In the genomic region with DNA sequence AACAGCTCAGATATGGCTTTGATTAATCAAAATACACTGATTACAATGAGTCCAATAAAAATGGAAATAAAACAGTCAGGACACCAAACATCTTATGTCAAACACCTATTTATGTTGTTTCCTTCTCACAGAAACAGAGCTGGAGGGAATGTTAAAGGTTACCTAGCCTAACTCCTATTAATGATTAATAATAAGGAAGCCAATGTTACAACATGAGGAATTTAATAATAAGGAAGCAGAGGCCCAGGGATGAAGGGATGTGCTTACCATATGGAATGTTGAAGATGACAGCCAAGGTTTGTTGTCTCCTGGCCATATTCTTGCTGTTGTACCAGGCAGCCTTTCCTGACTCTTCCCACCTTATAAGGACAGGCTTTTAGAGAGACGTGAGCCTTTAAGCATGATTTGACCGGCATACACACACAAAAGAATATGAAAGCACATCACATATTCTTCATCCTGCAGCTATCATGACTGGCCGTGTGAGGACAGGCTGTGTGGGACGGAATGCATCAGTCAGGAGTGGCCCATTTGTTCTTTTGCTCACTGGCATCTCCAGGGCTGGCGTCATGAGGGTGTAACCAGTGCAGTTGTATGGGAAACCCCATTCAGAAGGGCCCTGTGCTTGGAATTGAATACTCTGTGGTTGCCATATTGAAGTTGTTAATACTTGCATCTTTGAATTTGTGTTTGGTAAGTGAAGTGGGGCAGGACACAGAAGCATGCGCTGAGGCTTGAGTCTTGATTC, we compare ENCODE assay signal across 1 cellular context.
TF ChIP-seq lines count a peak whose summit lies in the region.

No MANE protein-coding gene starts in this region.

TF ChIP-seq in SK-N-SH, 30 proteins besides CTCF, POLR2A, EP300 and RAD21:
- TF ChIP-seq POLR2AphosphoS5 (IDR thresholded peaks at IDR 0.05; ENCODE audit: low read depth, low read length) (no peak), NRF1 (IDR thresholded peaks at IDR 0.05; ENCODE audit: low read depth, low read length) (no peak), FOXM1 (IDR thresholded peaks at IDR 0.05; ENCODE audit: low read depth) (no peak), FOXJ3 (CRISPR knock-in tag; IDR thresholded peaks at IDR 0.05) (no peak), RCOR1 (IDR thresholded peaks at IDR 0.05; ENCODE audit: low read length) (no peak), GABPA (IDR thresholded peaks at IDR 0.05; ENCODE audit: low read depth) (no peak), TCF12 (IDR thresholded peaks at IDR 0.05) (no peak), MEF2A (IDR thresholded peaks at IDR 0.05; ENCODE audit: borderline replicate concordance, low read depth) (no peak), MAX (IDR thresholded peaks at IDR 0.05; ENCODE audit: low read depth) (no peak), SMC3 (IDR thresholded peaks at IDR 0.05; ENCODE audit: low read depth, low read length) (no peak), RFX5 (IDR thresholded peaks at IDR 0.05; ENCODE audit: low read length) (no peak), SIN3A (IDR thresholded peaks at IDR 0.05; ENCODE audit: borderline replicate concordance, low read depth, low read length) (no peak), MXI1 (IDR thresholded peaks at IDR 0.05; ENCODE audit: low read depth, low read length) (no peak)
- TF ChIP-seq, protein P1, sequence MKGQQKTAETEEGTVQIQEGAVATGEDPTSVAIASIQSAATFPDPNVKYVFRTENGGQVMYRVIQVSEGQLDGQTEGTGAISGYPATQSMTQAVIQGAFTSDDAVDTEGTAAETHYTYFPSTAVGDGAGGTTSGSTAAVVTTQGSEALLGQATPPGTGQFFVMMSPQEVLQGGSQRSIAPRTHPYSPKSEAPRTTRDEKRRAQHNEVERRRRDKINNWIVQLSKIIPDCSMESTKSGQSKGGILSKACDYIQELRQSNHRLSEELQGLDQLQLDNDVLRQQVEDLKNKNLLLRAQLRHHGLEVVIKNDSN (IDR thresholded peaks at IDR 0.05; ENCODE audit: borderline replicate concordance, low read depth): no peak
- TF ChIP-seq, protein P2, sequence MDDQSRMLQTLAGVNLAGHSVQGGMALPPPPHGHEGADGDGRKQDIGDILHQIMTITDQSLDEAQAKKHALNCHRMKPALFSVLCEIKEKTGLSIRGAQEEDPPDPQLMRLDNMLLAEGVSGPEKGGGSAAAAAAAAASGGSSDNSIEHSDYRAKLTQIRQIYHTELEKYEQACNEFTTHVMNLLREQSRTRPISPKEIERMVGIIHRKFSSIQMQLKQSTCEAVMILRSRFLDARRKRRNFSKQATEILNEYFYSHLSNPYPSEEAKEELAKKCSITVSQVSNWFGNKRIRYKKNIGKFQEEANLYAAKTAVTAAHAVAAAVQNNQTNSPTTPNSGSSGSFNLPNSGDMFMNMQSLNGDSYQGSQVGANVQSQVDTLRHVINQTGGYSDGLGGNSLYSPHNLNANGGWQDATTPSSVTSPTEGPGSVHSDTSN (IDR thresholded peaks at IDR 0.05): no peak
- TF ChIP-seq, protein P3, sequence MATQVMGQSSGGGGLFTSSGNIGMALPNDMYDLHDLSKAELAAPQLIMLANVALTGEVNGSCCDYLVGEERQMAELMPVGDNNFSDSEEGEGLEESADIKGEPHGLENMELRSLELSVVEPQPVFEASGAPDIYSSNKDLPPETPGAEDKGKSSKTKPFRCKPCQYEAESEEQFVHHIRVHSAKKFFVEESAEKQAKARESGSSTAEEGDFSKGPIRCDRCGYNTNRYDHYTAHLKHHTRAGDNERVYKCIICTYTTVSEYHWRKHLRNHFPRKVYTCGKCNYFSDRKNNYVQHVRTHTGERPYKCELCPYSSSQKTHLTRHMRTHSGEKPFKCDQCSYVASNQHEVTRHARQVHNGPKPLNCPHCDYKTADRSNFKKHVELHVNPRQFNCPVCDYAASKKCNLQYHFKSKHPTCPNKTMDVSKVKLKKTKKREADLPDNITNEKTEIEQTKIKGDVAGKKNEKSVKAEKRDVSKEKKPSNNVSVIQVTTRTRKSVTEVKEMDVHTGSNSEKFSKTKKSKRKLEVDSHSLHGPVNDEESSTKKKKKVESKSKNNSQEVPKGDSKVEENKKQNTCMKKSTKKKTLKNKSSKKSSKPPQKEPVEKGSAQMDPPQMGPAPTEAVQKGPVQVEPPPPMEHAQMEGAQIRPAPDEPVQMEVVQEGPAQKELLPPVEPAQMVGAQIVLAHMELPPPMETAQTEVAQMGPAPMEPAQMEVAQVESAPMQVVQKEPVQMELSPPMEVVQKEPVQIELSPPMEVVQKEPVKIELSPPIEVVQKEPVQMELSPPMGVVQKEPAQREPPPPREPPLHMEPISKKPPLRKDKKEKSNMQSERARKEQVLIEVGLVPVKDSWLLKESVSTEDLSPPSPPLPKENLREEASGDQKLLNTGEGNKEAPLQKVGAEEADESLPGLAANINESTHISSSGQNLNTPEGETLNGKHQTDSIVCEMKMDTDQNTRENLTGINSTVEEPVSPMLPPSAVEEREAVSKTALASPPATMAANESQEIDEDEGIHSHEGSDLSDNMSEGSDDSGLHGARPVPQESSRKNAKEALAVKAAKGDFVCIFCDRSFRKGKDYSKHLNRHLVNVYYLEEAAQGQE (IDR thresholded peaks at IDR 0.05; ENCODE audit: low read depth, low read length): no peak
